In the genomic region with DNA sequence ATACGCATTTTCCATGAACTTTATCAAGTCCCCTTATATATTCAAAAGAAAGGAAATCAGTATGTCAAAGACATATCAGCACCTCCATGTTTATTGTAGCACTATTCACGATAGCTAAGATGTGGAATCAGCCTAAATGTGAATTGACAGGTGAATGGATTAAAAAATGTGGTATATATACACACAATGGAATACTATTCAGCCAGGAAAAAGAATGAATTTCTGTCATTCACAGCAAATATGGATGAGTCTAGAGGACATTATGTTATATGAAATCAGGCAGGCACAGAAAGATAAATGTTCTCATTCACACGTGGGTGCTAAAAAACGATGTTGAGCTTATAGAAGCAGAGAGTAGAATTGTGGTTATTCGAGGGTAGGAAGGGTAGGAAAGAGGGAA, we compare ENCODE assay signal across 2 cellular contexts.
TF ChIP-seq lines count a peak whose summit lies in the region.

No MANE protein-coding gene starts in this region.

TF ChIP-seq in HEK293, 187 proteins besides CTCF, POLR2A, EP300 and RAD21:
- TF ChIP-seq ZNF146 (tag by site-specific recombination; IDR thresholded peaks at IDR 0.05) (peak; percentile 89), ZFP41 (tag by site-specific recombination; IDR thresholded peaks at IDR 0.05; ENCODE audit: borderline replicate concordance) (no peak)

TF ChIP-seq in K562, 482 proteins besides CTCF, POLR2A, EP300 and RAD21:
- TF ChIP-seq TAF7 (tag; IDR thresholded peaks at IDR 0.05) (no peak), ZNF696 (CRISPR knock-in tag; conservative IDR thresholded peaks at IDR 0.05) (no peak), ATF1 (CRISPR knock-in tag; IDR thresholded peaks at IDR 0.05) (no peak), ATF1 (tag; IDR thresholded peaks at IDR 0.05) (no peak), ZNF311 (CRISPR knock-in tag; IDR thresholded peaks at IDR 0.05) (no peak), ZNF146 (CRISPR knock-in tag; IDR thresholded peaks at IDR 0.05; ENCODE audit: unreplicated experiment) (peak; percentile 88), MXI1 (IDR thresholded peaks at IDR 0.05; ENCODE audit: low read depth, low read length) (no peak)
